Comparison of ENCODE assay signal across 1 cellular context in the genomic region with DNA sequence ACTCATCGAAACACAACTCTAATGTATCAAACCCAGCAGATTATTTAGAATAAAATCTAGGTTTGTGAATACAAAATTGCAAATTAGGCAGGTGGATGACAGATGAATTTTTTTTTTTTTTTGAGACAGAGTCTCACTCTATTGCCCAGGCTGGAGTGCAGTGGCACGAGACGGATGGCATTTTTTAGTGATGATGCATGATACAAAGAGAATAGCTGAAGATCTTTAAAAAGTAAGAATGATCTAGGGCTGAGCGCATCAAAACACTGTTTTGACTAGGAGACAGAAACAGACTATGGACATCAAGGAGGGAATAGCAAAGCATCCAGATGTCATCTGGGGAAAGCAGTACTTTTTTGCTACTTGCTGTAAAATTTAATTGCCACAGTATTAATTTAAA.
TF ChIP-seq lines count a peak whose summit lies in the region.

No MANE protein-coding gene starts in this region.

TF ChIP-seq in SK-N-SH treated with all-trans-retinoic acid at 6 μM for 48 hours, 23 proteins besides CTCF, POLR2A, EP300 and RAD21 (continued from another document):
- TF ChIP-seq, protein P1, sequence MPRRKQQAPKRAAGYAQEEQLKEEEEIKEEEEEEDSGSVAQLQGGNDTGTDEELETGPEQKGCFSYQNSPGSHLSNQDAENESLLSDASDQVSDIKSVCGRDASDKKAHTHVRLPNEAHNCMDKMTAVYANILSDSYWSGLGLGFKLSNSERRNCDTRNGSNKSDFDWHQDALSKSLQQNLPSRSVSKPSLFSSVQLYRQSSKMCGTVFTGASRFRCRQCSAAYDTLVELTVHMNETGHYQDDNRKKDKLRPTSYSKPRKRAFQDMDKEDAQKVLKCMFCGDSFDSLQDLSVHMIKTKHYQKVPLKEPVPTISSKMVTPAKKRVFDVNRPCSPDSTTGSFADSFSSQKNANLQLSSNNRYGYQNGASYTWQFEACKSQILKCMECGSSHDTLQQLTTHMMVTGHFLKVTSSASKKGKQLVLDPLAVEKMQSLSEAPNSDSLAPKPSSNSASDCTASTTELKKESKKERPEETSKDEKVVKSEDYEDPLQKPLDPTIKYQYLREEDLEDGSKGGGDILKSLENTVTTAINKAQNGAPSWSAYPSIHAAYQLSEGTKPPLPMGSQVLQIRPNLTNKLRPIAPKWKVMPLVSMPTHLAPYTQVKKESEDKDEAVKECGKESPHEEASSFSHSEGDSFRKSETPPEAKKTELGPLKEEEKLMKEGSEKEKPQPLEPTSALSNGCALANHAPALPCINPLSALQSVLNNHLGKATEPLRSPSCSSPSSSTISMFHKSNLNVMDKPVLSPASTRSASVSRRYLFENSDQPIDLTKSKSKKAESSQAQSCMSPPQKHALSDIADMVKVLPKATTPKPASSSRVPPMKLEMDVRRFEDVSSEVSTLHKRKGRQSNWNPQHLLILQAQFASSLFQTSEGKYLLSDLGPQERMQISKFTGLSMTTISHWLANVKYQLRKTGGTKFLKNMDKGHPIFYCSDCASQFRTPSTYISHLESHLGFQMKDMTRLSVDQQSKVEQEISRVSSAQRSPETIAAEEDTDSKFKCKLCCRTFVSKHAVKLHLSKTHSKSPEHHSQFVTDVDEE (CRISPR knock-in tag; IDR thresholded peaks at IDR 0.05): no peak
- TF ChIP-seq, protein P2, sequence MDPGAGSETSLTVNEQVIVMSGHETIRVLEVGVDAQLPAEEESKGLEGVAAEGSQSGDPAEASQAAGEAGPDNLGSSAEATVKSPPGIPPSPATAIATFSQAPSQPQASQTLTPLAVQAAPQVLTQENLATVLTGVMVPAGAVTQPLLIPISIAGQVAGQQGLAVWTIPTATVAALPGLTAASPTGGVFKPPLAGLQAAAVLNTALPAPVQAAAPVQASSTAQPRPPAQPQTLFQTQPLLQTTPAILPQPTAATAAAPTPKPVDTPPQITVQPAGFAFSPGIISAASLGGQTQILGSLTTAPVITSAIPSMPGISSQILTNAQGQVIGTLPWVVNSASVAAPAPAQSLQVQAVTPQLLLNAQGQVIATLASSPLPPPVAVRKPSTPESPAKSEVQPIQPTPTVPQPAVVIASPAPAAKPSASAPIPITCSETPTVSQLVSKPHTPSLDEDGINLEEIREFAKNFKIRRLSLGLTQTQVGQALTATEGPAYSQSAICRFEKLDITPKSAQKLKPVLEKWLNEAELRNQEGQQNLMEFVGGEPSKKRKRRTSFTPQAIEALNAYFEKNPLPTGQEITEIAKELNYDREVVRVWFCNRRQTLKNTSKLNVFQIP (CRISPR knock-in tag; IDR thresholded peaks at IDR 0.05; ENCODE audit: borderline replicate concordance, low read depth): no peak
- no peak for TF ChIP-seq ZNF565 (CRISPR knock-in tag; conservative IDR thresholded peaks at IDR 0.05; ENCODE audit: low read depth)
